8 cellular contexts compared by ENCODE assay signal in the genomic region with DNA sequence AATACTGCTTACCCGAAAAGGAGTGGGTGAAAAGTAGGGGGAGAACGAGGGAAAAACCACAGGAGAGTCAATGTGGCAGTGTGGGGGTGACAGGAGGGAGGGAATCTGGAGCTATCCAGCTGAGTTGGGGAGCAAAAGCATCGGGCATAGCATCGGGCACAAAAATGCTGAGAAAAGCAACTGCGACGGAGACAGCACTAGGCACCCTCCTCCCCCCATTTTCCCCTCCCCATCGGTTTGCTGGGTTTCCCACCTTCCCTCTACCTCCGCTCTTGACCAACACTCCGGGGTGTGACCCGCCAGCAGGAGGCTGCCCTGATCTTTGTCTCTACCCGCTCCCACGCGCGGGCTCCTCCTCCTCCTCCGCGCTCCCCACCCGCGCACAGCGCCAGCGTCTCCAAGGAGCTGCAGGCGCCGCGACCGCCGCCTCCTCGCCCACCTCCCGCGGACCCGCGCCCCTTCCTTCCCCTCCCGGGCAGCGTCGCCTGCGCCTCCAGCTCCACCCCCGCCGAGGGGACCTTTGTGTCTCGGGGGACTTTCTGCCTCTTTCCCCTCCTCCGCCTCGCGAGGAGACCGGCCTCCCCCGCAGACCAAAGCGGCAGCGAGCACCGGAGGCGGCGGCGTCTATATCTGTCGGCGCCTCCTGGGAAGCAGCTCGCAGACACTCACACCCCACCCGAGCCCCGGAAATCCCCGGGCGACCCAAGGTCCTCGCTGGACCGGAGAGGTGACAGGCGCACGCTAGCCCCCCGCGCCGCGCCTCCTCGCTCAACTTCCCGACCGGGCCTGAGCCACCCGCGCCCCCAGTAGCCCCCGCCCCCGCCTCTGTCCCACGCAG. TPM values are rescaled to one million over a fixed set of nuclear protein-coding genes. Genes with fewer than 3 reads are reported as not detected.
DNase-seq lines count a peak whose midpoint lies in the region; ATAC-seq and TF ChIP-seq lines count a peak whose summit lies in the region.

No MANE protein-coding gene starts in this region.

- H3K4me3 ChIP-seq in ACC112 (ENCODE audit: low read depth, low read length), result peak overlapping the region; percentile 86
- peak overlapping the region; percentile 77 for H3K4me3 ChIP-seq in mononuclear cell (ENCODE audit: low read length)

- peaks cover 47% of the 10 kb centered on the region for H3K4me1 Mint-ChIP-seq in endothelial cell (ENCODE audit: unreplicated experiment)

- H3K27me3 ChIP-seq in ACC112 (ENCODE audit: insufficient read depth, low read length), result no peaks in the 10 kb centered on the region
- H3K27me3 ChIP-seq in mononuclear cell (ENCODE audit: insufficient read depth, low read length), result no peaks in the 10 kb centered on the region

- peak overlapping the region; percentile 13 for H2AFZ ChIP-seq in ACC112 (ENCODE audit: low read length, unreplicated experiment)

- peaks cover 11% of the 10 kb centered on the region for H3K36me3 Mint-ChIP-seq in endothelial cell (ENCODE audit: low read depth, unreplicated experiment)

- TF ChIP-seq POLR2A in GM18505 (IDR thresholded peaks at IDR 0.05; ENCODE audit: borderline replicate concordance, extremely low read depth, insufficient read depth, insufficient read length), result peak; percentile 63

- peaks cover 21% of the 10 kb centered on the region for H3K27me3 Mint-ChIP-seq in endothelial cell (ENCODE audit: unreplicated experiment)

- ATAC-seq in GM18505 (IDR thresholded peaks at IDR 0.05; ENCODE audit: unreplicated experiment) (peak; percentile 33), HG02981 (IDR thresholded peaks at IDR 0.05; ENCODE audit: unreplicated experiment) (peak; percentile 33)

- DNase-seq in NCI-H526 treated with DMSO at 0.1 percent for 48 hours (lab: John Stamatoyannopoulos, UW) (peak; percentile 37), endothelial cell (ENCODE audit: low spot score) (peak; percentile 57)
- DNase-seq in activated CD8-positive, alpha-beta memory T cell treated with anti-CD3 and anti-CD28 coated beads, Interleukin-2, amount 50 U/mL, for 4 hours, result peak; percentile 84
- peak; percentile 56 to 79 for DNase-seq in stimulated activated CD8-positive, alpha-beta memory T cell treated with anti-CD3 and anti-CD28 coated beads, Interleukin-4, amount 100 ng/mL, for 4 hours (ENCODE audit: low read depth in 2 of 2, low spot score in 1 of 2)

- peak overlapping the region; percentile 97 for H3K27ac ChIP-seq in ACC112 (ENCODE audit: low read depth, low read length)

- no peak for TF ChIP-seq CTCF in endothelial cell (IDR thresholded peaks at IDR 0.05; ENCODE audit: unreplicated experiment)

- H3K36me3 ChIP-seq in ACC112 (ENCODE audit: insufficient read depth, low read length), result no peaks in the 10 kb centered on the region; the same call in 1 of the 2 replicates

- peaks cover 56% of the 10 kb centered on the region for H3K79me2 ChIP-seq in ACC112 (ENCODE audit: control insufficient read depth, insufficient read depth, low read length, unreplicated experiment)

- H3K4me1 ChIP-seq in ACC112 (ENCODE audit: control insufficient read depth, insufficient read depth, low read length, unreplicated experiment), result peaks cover 31% of the 10 kb centered on the region
- H3K4me1 ChIP-seq in mononuclear cell (ENCODE audit: insufficient read depth, low read length), result peaks cover 14% of the 10 kb centered on the region

- peak overlapping the region; percentile 100 for H3K4me3 Mint-ChIP-seq in endothelial cell (ENCODE audit: unreplicated experiment)

- H3K9me3 ChIP-seq in mononuclear cell (ENCODE audit: low read depth, low read length), result no peaks in the 10 kb centered on the region

- no peaks in the 10 kb centered on the region for H3K9me3 Mint-ChIP-seq in endothelial cell (ENCODE audit: unreplicated experiment)

- peak overlapping the region; percentile 98 for H3K27ac Mint-ChIP-seq in endothelial cell (ENCODE audit: unreplicated experiment)

RNA-seq across cellular contexts. Expression of a gene that starts 0.9 kb away (rescaled TPM):
- total RNA-seq in endothelial cell (ENCODE audit: unreplicated experiment) (112 TPM), mononuclear cell (221 TPM)

Comparison
In these comparisons a context has a peak if more than half of its experiments do, and no peak if none do; other contexts are left out.
1. Peak in every context shown above with its lines: DNase-seq, ATAC-seq, H3K4me3 ChIP-seq and H3K27ac ChIP-seq.